8 cellular contexts compared by ENCODE assay signal in the genomic region with DNA sequence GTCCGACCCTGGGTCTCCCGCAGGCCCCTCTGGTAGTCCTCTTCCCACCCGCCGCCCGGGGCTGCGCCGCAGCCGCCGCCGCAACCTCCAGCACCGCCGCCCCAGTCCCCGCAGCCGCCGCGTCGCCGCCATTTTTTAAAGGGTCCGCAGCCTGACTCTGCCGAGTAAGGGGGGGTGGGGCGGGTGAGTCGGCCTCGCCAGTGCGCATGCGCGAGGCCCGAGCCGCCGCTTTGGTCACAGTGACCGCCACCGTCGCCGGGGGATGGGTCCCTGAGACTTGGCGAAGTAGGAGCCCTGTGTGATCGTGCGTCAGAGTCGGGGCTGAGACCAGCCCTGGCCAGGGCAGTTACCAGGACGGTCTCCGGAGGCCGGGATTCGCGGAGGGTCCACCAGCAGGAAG.
DNase-seq lines count a peak whose midpoint lies in the region; ATAC-seq, FAIRE-seq and TF ChIP-seq lines count a peak whose summit lies in the region.
"Not testable (repeated sequence)": the region's sequence is repeated elsewhere in the genome, so short reads cannot be mapped to it uniquely, and the experiment has no call there.

No MANE protein-coding gene starts in this region.

- not testable (repeated sequence) for H3K9me1 ChIP-seq in K562 (ENCODE audit: control insufficient read depth, insufficient read depth, low read length)

- not testable (repeated sequence) for H3F3A ChIP-seq in SK-N-SH (replicated peaks; ENCODE audit: insufficient read depth)

- TF ChIP-seq POLR2A in GM19099 (IDR thresholded peaks at IDR 0.05; ENCODE audit: extremely low read depth, insufficient read length, low read depth) (peak; percentile 23), thyroid gland (IDR thresholded peaks at IDR 0.05) (peak in 1 of 2 donors; percentile 84)
- not testable (repeated sequence) for TF ChIP-seq POLR2A in K562 (conservative IDR thresholded peaks at IDR 0.05)

- not testable (repeated sequence) for H3K36me3 ChIP-seq in SK-N-SH (replicated peaks in 1 of 2; ENCODE audit: control insufficient read depth in 1 of 2, insufficient read depth in 2 of 2, low read length in 1 of 2); K562 (ENCODE audit: control insufficient read depth, insufficient read depth, low read length); thyroid gland

- H3K27me3 ChIP-seq in SK-N-SH (ENCODE audit: insufficient read depth); K562 (ENCODE audit: control insufficient read depth in 2 of 2, insufficient read depth in 2 of 2, low read length in 2 of 2); thyroid gland: not testable (repeated sequence)

- CTCF ChIA-PET in SK-N-SH (lab: Yijun Ruan, JAX); K562 (lab: Yijun Ruan, JAX; ENCODE audit: low intra/inter-chr PET ratio): not testable (repeated sequence)

- H3K9ac ChIP-seq in SK-N-SH = peak overlapping the region; percentile 65; the same call in 1 of the 2 replicates
- not testable (repeated sequence) for H3K9ac ChIP-seq in K562 (ENCODE audit: insufficient read depth in 1 of 2, low read depth in 2 of 2, low read length in 2 of 2)

- not testable (repeated sequence) for H4K20me1 ChIP-seq in SK-N-SH (ENCODE audit: insufficient read depth); K562 (replicated peaks; ENCODE audit: control insufficient read depth, insufficient read depth, low read length)

- H3K36me3 Mint-ChIP-seq in natural killer cell = not testable (repeated sequence)

- H3K27ac ChIP-seq in SK-N-SH (ENCODE audit: low read depth in 2 of 2, low read length in 1 of 2); K562 (ENCODE audit: extremely low read depth, low read depth, low read length): not testable (repeated sequence)
- H3K27ac ChIP-seq in thyroid gland = peak overlapping the region; percentile 65 to 83 (median 75)

- TF ChIP-seq RAD21 in SK-N-SH (IDR thresholded peaks at IDR 0.05; ENCODE audit: low read length); K562 (CRISPR knock-in tag; conservative IDR thresholded peaks at IDR 0.05 in 1 of 2, IDR thresholded peaks at IDR 0.05 in 1 of 2): not testable (repeated sequence)

- peak overlapping the region; percentile 39 to 58 for H3K4me3 ChIP-seq in SK-N-SH (ENCODE audit: low read depth in 2 of 2, low read length in 1 of 2)
- H3K4me3 ChIP-seq in K562 = not testable (repeated sequence)
- H3K4me3 ChIP-seq in thyroid gland (replicated peaks in 1 of 3) = peak overlapping the region in 2 of 3 donors; percentile 45 to 76

- POLR2A ChIA-PET in SK-N-SH (lab: Yijun Ruan, JAX); K562 (lab: Yijun Ruan, JAX): not testable (repeated sequence)

- H3K4me2 ChIP-seq in SK-N-SH = peak overlapping the region; percentile 75
- H3K4me2 ChIP-seq in K562 (ENCODE audit: insufficient read depth, low read length) = not testable (repeated sequence)

- in situ Hi-C loops in K562 (cut with MboI) = not testable (repeated sequence)

- not testable (repeated sequence) for H3K4me1 ChIP-seq in SK-N-SH (ENCODE audit: control insufficient read depth in 1 of 2, insufficient read depth in 2 of 2, low read depth in 1 of 2, low read length in 1 of 2); K562 (replicated peaks in 1 of 2; ENCODE audit: control insufficient read depth in 2 of 2, insufficient read depth in 2 of 2, low read length in 2 of 2); thyroid gland

- not testable (repeated sequence) for H3K9me2 ChIP-seq in SK-N-SH

- BruUV-seq in K562 (replicated peaks; lab: Mats Ljungman, UMichigan) = not testable (repeated sequence)

- peak overlapping the region; percentile 29; the same call in 1 of the 2 replicates for H2AFZ ChIP-seq in SK-N-SH (ENCODE audit: low read depth)
- H2AFZ ChIP-seq in K562 (ENCODE audit: low read depth, low read length) = not testable (repeated sequence)

- not testable (repeated sequence) for TF ChIP-seq CTCF in SK-N-SH (IDR thresholded peaks at IDR 0.05); K562 (IDR thresholded peaks at IDR 0.05 in 2 of 3, conservative IDR thresholded peaks at IDR 0.05 in 1 of 3; ENCODE audit: insufficient read depth in 2 of 3, low read depth in 1 of 3, low read length in 3 of 3); natural killer cell (IDR thresholded peaks at IDR 0.05); thyroid gland (IDR thresholded peaks at IDR 0.05)

- not testable (repeated sequence) for DNase-seq in SK-N-SH; K562 (ENCODE audit: extremely low read depth in 1 of 4, low spot score in 3 of 4)
- peak; percentile 70 for DNase-seq in activated CD8-positive, alpha-beta memory T cell treated with anti-CD3 and anti-CD28 coated beads, Interleukin-2, amount 50 U/mL, for 4 hours
- DNase-seq in Right ventricle myocardium inferior (ENCODE audit: missing footprints) (peak; percentile 92), natural killer cell (peak; percentile 67), thyroid gland (peak; percentile 76 to 81)
- peak; percentile 46 for DNase-seq in stimulated activated CD4-positive, alpha-beta T cell treated with anti-CD3 and anti-CD28 coated beads, Interleukin-2, amount 100 ng/mL, for 4 hours (ENCODE audit: low read depth)

- H3K9me3 Mint-ChIP-seq in natural killer cell = not testable (repeated sequence)

- intact Hi-C loops in K562 (cut with micrococcal nuclease); Right ventricle myocardium inferior (cut with DNase I); natural killer cell (cut with micrococcal nuclease); thyroid gland (cut with DNase I): not testable (repeated sequence)

- not testable (repeated sequence) for H3K79me2 ChIP-seq in SK-N-SH (ENCODE audit: insufficient read depth); K562 (ENCODE audit: control insufficient read depth, insufficient read depth, low read length)

- H3K27ac Mint-ChIP-seq in natural killer cell = peak overlapping the region; percentile 91 to 94

- not testable (repeated sequence) for H3K4me1 Mint-ChIP-seq in natural killer cell

- not testable (repeated sequence) for TF ChIP-seq EP300 in SK-N-SH (IDR thresholded peaks at IDR 0.05; ENCODE audit: borderline replicate concordance in 1 of 2, low read depth in 1 of 2, low read length in 1 of 2); K562 (IDR thresholded peaks at IDR 0.05; ENCODE audit: low read length)

- H3K27me3 Mint-ChIP-seq in natural killer cell (ENCODE audit: low read depth in 2 of 2) = not testable (repeated sequence)

- H3K4me3 Mint-ChIP-seq in natural killer cell = peak overlapping the region; percentile 99

- FAIRE-seq in K562 (lab: Jason Lieb, UNC) = not testable (repeated sequence)

- 17% methylated on average over 9 of the region's 42 CpGs for WGBS in SK-N-SH (ENCODE audit: low lambda C conversion rate)
- WGBS in K562 (ENCODE audit: insufficient coverage, low coverage, missing lambda C conversion rate) = no CpG with 5 or more reads among the region's 42 CpGs
- no CpG with 5 or more reads among the region's 42 CpGs for WGBS in thyroid gland, 2 donors

- ATAC-seq in K562 = not testable (repeated sequence)
- peak; percentile 60 for ATAC-seq in Right ventricle myocardium inferior
- peak in 2 of 3 donors; percentile 36 to 71 for ATAC-seq in natural killer cell

- not testable (repeated sequence) for H3K9me3 ChIP-seq in SK-N-SH; K562 (replicated peaks; ENCODE audit: control insufficient read depth, insufficient read depth, low read depth, low read length); thyroid gland

TF ChIP-seq in K562, 482 proteins besides CTCF, POLR2A, EP300 and RAD21:
- TF ChIP-seq NRF1 (conservative IDR thresholded peaks at IDR 0.05 in 1 of 2, IDR thresholded peaks at IDR 0.05 in 1 of 2) = peak; percentile 65 to 70
